36 cellular contexts compared by ENCODE assay signal in genomic region chr18:39359636-39360035, GRCh38.
"Had no signal": no experiment of that assay in that cellular context is flagged by ENCODE, and none has a peak within 500 bp of the region (broad histone marks: within the 10 kb centered on the region; RNA-seq: fewer than 3 reads in every experiment).

No MANE protein-coding gene starts in this region.

- H3K4me3 ChIP-seq: adrenal gland, body of pancreas, breast epithelium, Peyer's patch, SJSA1 had no signal

- H3K27me3 ChIP-seq: adrenal gland, body of pancreas, breast epithelium, Peyer's patch, SJSA1 had no signal

- DNase-seq: activated B cell treated with CpG ODN at 0.5 μM for 24 hours; activated CD4-positive, alpha-beta memory T cell treated with anti-CD3 and anti-CD28 coated beads for 36 hours; activated CD4-positive, alpha-beta T cell treated with anti-CD3 and anti-CD28 coated beads for 4 hours; activated CD4-positive, alpha-beta T cell treated with anti-CD3 and anti-CD28 coated beads, Interleukin-2, amount 50 U/mL, for 1 hour; activated CD4-positive, CD25-positive, alpha-beta regulatory T cell treated with anti-CD3 and anti-CD28 coated beads, Interleukin-2, amount 50 U/mL, for 72 hours; activated CD8-positive, alpha-beta memory T cell treated with anti-CD3 and anti-CD28 coated beads, Interleukin-2, amount 50 U/mL, for 4 hours; activated gamma-delta T cell treated with Interleukin-2 at 50 U/mL for 16 hours; activated naive CD4-positive, alpha-beta T cell treated with anti-CD3 and anti-CD28 coated beads for 36 hours; activated T-cell treated with anti-CD3 and anti-CD28 coated beads for 4 hours; activated T-cell treated with anti-CD3 and anti-CD28 coated beads, Interleukin-2, amount 50 U/mL, for 4 hours; adrenal gland; body of pancreas; MM.1S; MV-4-11; NCI-H1092 treated with DMSO at 0.1 percent for 48 hours; NCI-H1417; NCI-H146; NCI-H187; NCI-H2029 treated with DMSO at 0.1 percent for 48 hours; NCI-H2171 treated with DMSO at 0.1 percent for 48 hours; NCI-H2227 treated with DMSO at 0.1 percent for 48 hours; NCI-H446 treated with DMSO at 0.1 percent for 48 hours; NCI-H524; NCI-H69; PC-3; Peyer's patch; RPMI8226; SHP77 treated with DMSO at 0.1 percent for 48 hours; SK-N-SH had no signal

- H3K27ac ChIP-seq: adrenal gland, body of pancreas, breast epithelium, KMS-11, Peyer's patch, SJSA1 had no signal

- H3K9ac ChIP-seq: KMS-11, SK-N-SH had no signal

- H3K27me3 Mint-ChIP-seq: activated B cell treated with CpG ODN at 0.5 μM for 24 hours; activated CD4-positive, alpha-beta memory T cell treated with anti-CD3 and anti-CD28 coated beads for 36 hours had no signal

- H3K27ac Mint-ChIP-seq: activated B cell treated with CpG ODN at 0.5 μM for 24 hours; activated CD4-positive, alpha-beta memory T cell treated with anti-CD3 and anti-CD28 coated beads for 36 hours; activated naive CD4-positive, alpha-beta T cell treated with anti-CD3 and anti-CD28 coated beads for 36 hours; activated naive CD4-positive, alpha-beta T cell treated with anti-CD3 and anti-CD28 coated beads, Interleukin-2, amount 50 U/mL, for 72 hours; activated T-helper 1 cell treated with anti-CD3 and anti-CD28 coated beads, Interleukin-12 subunit alpha, Interleukin-12 subunit beta, Interleukin-2, Interleukin-4 antibody, amounts not matched to agents 30 ng/mL and 10 ng/mL and 1 ng/mL, durations not matched to agents 14 hours and 24 hours and 36 hours; T-helper 1 cell treated with Interleukin-12 subunit alpha and Interleukin-12 subunit beta and Interleukin-4 antibody, amounts not matched to agents 30 μg/mL and 1 μg/mL, for 36 hours; T-helper 2 cell treated with Interferon-gamma antibody and Interleukin-4, amounts not matched to agents 5 μg/mL and 100 μg/mL, for 36 hours had no signal

- H3K36me3 ChIP-seq: adrenal gland, breast epithelium, Peyer's patch, SJSA1 had no signal

- H3K4me1 Mint-ChIP-seq: activated B cell treated with CpG ODN at 0.5 μM for 24 hours had no signal

- ATAC-seq: activated naive CD4-positive, alpha-beta T cell treated with anti-CD3 and anti-CD28 coated beads, Interleukin-2, amount 50 U/mL, for 72 hours; activated T-cell treated with anti-CD3 and anti-CD28 coated beads, Interleukin-2, amount 50 U/mL, for 4 hours; body of pancreas; PC-3 had no signal

- H3K9me3 Mint-ChIP-seq: activated naive CD4-positive, alpha-beta T cell treated with anti-CD3 and anti-CD28 coated beads for 36 hours; T-helper 1 cell treated with Interleukin-12 subunit alpha and Interleukin-12 subunit beta and Interleukin-4 antibody, amounts not matched to agents 30 μg/mL and 1 μg/mL, for 36 hours had no signal

- H3K4me1 ChIP-seq: adrenal gland, body of pancreas, breast epithelium, Peyer's patch, SJSA1 had no signal

- H3K9me2 ChIP-seq: SK-N-SH had no signal

- H3K9me3 ChIP-seq: adrenal gland, body of pancreas, breast epithelium, Peyer's patch, SK-N-SH had no signal

- H3K36me3 Mint-ChIP-seq: activated CD4-positive, alpha-beta memory T cell treated with anti-CD3 and anti-CD28 coated beads for 36 hours had no signal

- H3K4me3 Mint-ChIP-seq: activated B cell treated with CpG ODN at 0.5 μM for 24 hours; activated CD4-positive, alpha-beta memory T cell treated with anti-CD3 and anti-CD28 coated beads for 36 hours; activated naive CD4-positive, alpha-beta T cell treated with anti-CD3 and anti-CD28 coated beads for 36 hours; activated T-cell treated with anti-CD3 and anti-CD28 coated beads, Interleukin-2, amount 50 U/mL, for 4 hours; activated T-helper 1 cell treated with anti-CD3 and anti-CD28 coated beads, Interleukin-12 subunit alpha, Interleukin-12 subunit beta, Interleukin-2, Interleukin-4 antibody, amounts not matched to agents 30 ng/mL and 10 ng/mL and 1 ng/mL, durations not matched to agents 14 hours and 24 hours and 36 hours; T-helper 1 cell treated with Interleukin-12 subunit alpha and Interleukin-12 subunit beta and Interleukin-4 antibody, amounts not matched to agents 30 μg/mL and 1 μg/mL, for 36 hours; T-helper 2 cell treated with Interferon-gamma antibody and Interleukin-4, amounts not matched to agents 5 μg/mL and 100 μg/mL, for 36 hours had no signal

- H3K4me2 ChIP-seq: KMS-11, SK-N-SH had no signal
